11 cellular contexts compared by ENCODE assay signal in the genomic region with DNA sequence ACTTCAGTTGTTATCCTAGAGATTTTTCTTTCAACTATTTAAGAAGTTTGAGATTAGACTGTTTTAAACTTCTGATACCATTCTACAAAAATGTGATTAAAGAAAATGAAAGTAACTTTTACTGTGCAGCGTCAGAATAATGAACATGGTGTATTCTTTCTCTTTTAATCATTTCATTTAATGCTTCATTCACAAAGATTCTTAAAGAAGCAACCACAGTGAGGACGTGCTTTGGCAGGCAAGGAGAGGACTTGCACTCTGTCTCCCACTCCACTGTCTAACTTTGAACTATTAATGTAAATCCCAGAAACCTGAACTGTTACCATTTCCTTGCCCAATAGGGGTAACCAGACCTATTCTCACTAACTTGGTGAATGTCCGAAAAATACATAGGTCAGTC.
DNase-seq lines count a peak whose midpoint lies in the region; ATAC-seq, FAIRE-seq and TF ChIP-seq lines count a peak whose summit lies in the region.
"Had no signal": no experiment of that assay in that cellular context is flagged by ENCODE, and none has a peak within 500 bp of the region (broad histone marks: within the 10 kb centered on the region; RNA-seq: fewer than 3 reads in every experiment).

No MANE protein-coding gene starts in this region.

- no peak overlapping the region for H3K4ac ChIP-seq in mesenchymal stem cell (ENCODE audit: low read depth in 1 of 2, low read length in 2 of 2)

- H2AK5ac ChIP-seq in mesenchymal stem cell (ENCODE audit: low read length, severe bottlenecking): no peak overlapping the region

- no peak for ATAC-seq in activated naive CD8-positive, alpha-beta T cell treated with anti-CD3 and anti-CD28 coated beads, Interleukin-2, amount 10 ng/mL, durations not matched to agents 7 days and 5 days (ENCODE audit: low read depth)
- no peak for ATAC-seq in omental fat pad (ENCODE audit: low FRiP score)
- no peak for ATAC-seq in HG02678 (IDR thresholded peaks at IDR 0.05; ENCODE audit: unreplicated experiment)

- no peak overlapping the region for H3K23ac ChIP-seq in mesenchymal stem cell (ENCODE audit: low read length in 2 of 2)

- no peaks in the 10 kb centered on the region for H3K27me3 ChIP-seq in mesenchymal stem cell (ENCODE audit: control insufficient read depth in 1 of 2, insufficient read depth in 1 of 2, low read length in 2 of 2)
- H3K27me3 ChIP-seq: SJSA1 had no signal

- H3K4me3 ChIP-seq in mesenchymal stem cell (ENCODE audit: insufficient read depth in 1 of 2, low read depth in 1 of 2, low read length in 2 of 2): peak overlapping the region in 1 of 2 experiments; percentile 71

- peak overlapping the region in 4 of 7 donors; percentile 10 to 76 (median 52) for H3K27ac Mint-ChIP-seq in CD14-positive monocyte
- H3K27ac Mint-ChIP-seq in activated naive CD8-positive, alpha-beta T cell treated with anti-CD3 and anti-CD28 coated beads, Interleukin-2, amount 10 ng/mL, durations not matched to agents 7 days and 5 days: peak overlapping the region; percentile 13
- H3K27ac Mint-ChIP-seq: H9 had no signal

- no peak overlapping the region for H4K8ac ChIP-seq in mesenchymal stem cell (ENCODE audit: low read length)

- no peaks in the 10 kb centered on the region for H3K79me1 ChIP-seq in mesenchymal stem cell (replicated peaks; ENCODE audit: low read length, poor library complexity, severe bottlenecking)

- DNase-seq in CD14-positive monocyte (ENCODE audit: low spot score) (no peak), mesenchymal stem cell (no peak), omental fat pad (ENCODE audit: low spot score) (no peak), frontal cortex (ENCODE audit: low spot score in 2 of 2) (no peak)
- DNase-seq in activated naive CD8-positive, alpha-beta T cell treated with anti-CD3 and anti-CD28 coated beads, Interleukin-2, amount 10 ng/mL, durations not matched to agents 7 days and 5 days: no peak
- DNase-seq in stimulated activated naive CD4-positive, alpha-beta T cell (lab: John Stamatoyannopoulos, UW): no peak
- DNase-seq: DMS 273 treated with DMSO at 0.1 percent for 48 hours, H9 had no signal

- H3K4me3 Mint-ChIP-seq in CD14-positive monocyte: peak overlapping the region; percentile 62 to 79
- H3K4me3 Mint-ChIP-seq in activated naive CD8-positive, alpha-beta T cell treated with anti-CD3 and anti-CD28 coated beads, Interleukin-2, amount 10 ng/mL, durations not matched to agents 7 days and 5 days: peak overlapping the region; percentile 67
- H3K4me3 Mint-ChIP-seq: H9 had no signal

- H3K36me3 ChIP-seq in KOPT-K1 (ENCODE audit: insufficient read depth, low read length): no peaks in the 10 kb centered on the region
- H3K36me3 ChIP-seq in mesenchymal stem cell (ENCODE audit: control insufficient read depth in 1 of 2, insufficient read depth in 2 of 2, low read depth in 1 of 2, low read length in 2 of 2): no peaks in the 10 kb centered on the region
- H3K36me3 ChIP-seq: SJSA1 had no signal

- H2AFZ ChIP-seq in mesenchymal stem cell (ENCODE audit: low read depth, low read length): no peak overlapping the region

- H3K36me3 Mint-ChIP-seq in CD14-positive monocyte: peaks cover 0 to 2% of the 10 kb centered on the region in 2 donors
- no peaks in the 10 kb centered on the region for H3K36me3 Mint-ChIP-seq in activated naive CD8-positive, alpha-beta T cell treated with anti-CD3 and anti-CD28 coated beads, Interleukin-2, amount 10 ng/mL, durations not matched to agents 7 days and 5 days

- H4K91ac ChIP-seq in mesenchymal stem cell (ENCODE audit: low read length): no peak overlapping the region

- no peak overlapping the region for H2BK12ac ChIP-seq in mesenchymal stem cell (ENCODE audit: low read length in 2 of 2)

- H3K9ac ChIP-seq in mesenchymal stem cell (ENCODE audit: low read length): peak overlapping the region; percentile 84

- H3K18ac ChIP-seq in mesenchymal stem cell (ENCODE audit: low read depth in 1 of 2, low read length in 2 of 2): no peak overlapping the region

- H3K9me3 Mint-ChIP-seq in CD14-positive monocyte: no peaks in the 10 kb centered on the region
- H3K9me3 Mint-ChIP-seq in activated naive CD8-positive, alpha-beta T cell treated with anti-CD3 and anti-CD28 coated beads, Interleukin-2, amount 10 ng/mL, durations not matched to agents 7 days and 5 days: no peaks in the 10 kb centered on the region
- H3K9me3 Mint-ChIP-seq: H9 had no signal

- whole genome bisulfite sequencing in mesenchymal stem cell: 91% methylated on average over 3 of the region's 3 CpGs

- POLR2A ChIA-PET in activated naive CD8-positive, alpha-beta T cell treated with anti-CD3 and anti-CD28 coated beads, Interleukin-2, amount 10 ng/mL, durations not matched to agents 7 days and 5 days (lab: Charles Lee): no interaction called here

- H3K4me1 ChIP-seq in mesenchymal stem cell (ENCODE audit: control insufficient read depth, insufficient read depth, low read depth, low read length): peaks cover 2% of the 10 kb centered on the region

- no peaks in the 10 kb centered on the region for H3K27me3 Mint-ChIP-seq in CD14-positive monocyte (ENCODE audit: low read depth in 3 of 3)
- peaks cover 11% of the 10 kb centered on the region for H3K27me3 Mint-ChIP-seq in activated naive CD8-positive, alpha-beta T cell treated with anti-CD3 and anti-CD28 coated beads, Interleukin-2, amount 10 ng/mL, durations not matched to agents 7 days and 5 days

- peaks cover 29% of the 10 kb centered on the region for H3K4me1 Mint-ChIP-seq in CD14-positive monocyte
- peaks cover 7% of the 10 kb centered on the region for H3K4me1 Mint-ChIP-seq in activated naive CD8-positive, alpha-beta T cell treated with anti-CD3 and anti-CD28 coated beads, Interleukin-2, amount 10 ng/mL, durations not matched to agents 7 days and 5 days

- H3K14ac ChIP-seq in mesenchymal stem cell (ENCODE audit: low read length in 2 of 2): no peak overlapping the region

- H2BK120ac ChIP-seq in mesenchymal stem cell (ENCODE audit: low read depth, low read length): no peak overlapping the region

- no peak for FAIRE-seq in frontal cortex (lab: Jason Lieb, UNC)

- H3K9me3 ChIP-seq in KOPT-K1 (ENCODE audit: insufficient read depth, low read length, poor library complexity, severe bottlenecking) (no peaks in the 10 kb centered on the region), mesenchymal stem cell (ENCODE audit: control insufficient read depth, low read length) (no peaks in the 10 kb centered on the region)
- H3K9me3 ChIP-seq: SJSA1 had no signal

- TF ChIP-seq CTCF in CD14-positive monocyte (IDR thresholded peaks at IDR 0.05) (no peak), omental fat pad (IDR thresholded peaks at IDR 0.05) (no peak)

- H3K27ac ChIP-seq in KOPT-K1 (ENCODE audit: low read depth, low read length, poor library complexity, severe bottlenecking) (peak overlapping the region; percentile 71), mesenchymal stem cell (ENCODE audit: low read length, poor library complexity, severe bottlenecking) (no peak overlapping the region)

- H2BK5ac ChIP-seq in mesenchymal stem cell (ENCODE audit: low read depth, low read length, poor library complexity, severe bottlenecking): no peak overlapping the region

- no peak overlapping the region for H2BK15ac ChIP-seq in mesenchymal stem cell (ENCODE audit: low read depth, poor library complexity, severe bottlenecking)

- intact Hi-C loops in CD14-positive monocyte (cut with micrococcal nuclease): no loop called here

- H3K4me2 ChIP-seq in mesenchymal stem cell (ENCODE audit: low read length, poor library complexity, severe bottlenecking): no peak overlapping the region
